29 cellular contexts compared by ENCODE assay signal in the genomic region with DNA sequence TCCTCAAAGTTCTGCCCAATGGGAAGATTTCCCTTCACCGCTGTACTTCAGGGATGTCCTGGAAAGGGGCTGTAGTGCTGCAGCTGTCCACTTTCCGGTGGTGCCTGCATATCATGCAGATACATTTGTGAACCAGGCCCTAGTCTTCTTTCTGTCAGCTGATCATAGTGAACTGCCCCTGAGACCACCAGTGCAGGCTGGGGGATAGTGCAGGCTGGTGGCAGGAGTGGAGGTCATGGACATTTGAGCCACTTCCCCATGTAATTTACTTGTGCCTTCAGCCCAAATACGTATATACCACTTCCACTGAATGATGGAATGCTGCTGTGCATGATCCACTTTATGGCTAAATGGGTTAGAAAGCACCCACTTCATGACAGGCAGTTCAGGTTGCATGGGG.
"Had no signal": no experiment of that assay in that cellular context is flagged by ENCODE, and none has a peak within 500 bp of the region (broad histone marks: within the 10 kb centered on the region; RNA-seq: fewer than 3 reads in every experiment).

No MANE protein-coding gene starts in this region.

- ATAC-seq: naive thymus-derived CD8-positive, alpha-beta T cell; natural killer cell treated with Interleukin-12 subunit alpha and Interleukin-12 subunit beta and Interleukin-15 and Interleukin-18, amount 100 ng/mL, for 72 hours; psoas muscle; right cardiac atrium; right lobe of liver; stimulated activated effector memory CD8-positive, alpha-beta T cell treated with anti-CD3 and anti-CD28 coated beads, Interleukin-12 subunit alpha, Interleukin-12 subunit beta, amount 100 ng/mL, for 72 hours; stimulated activated naive B cell treated with anti-CD40 and anti-IgM and Interleukin-4, amounts not matched to agents 10 μg/mL and 1 μg/mL and 100 μg/mL, for 72 hours; upper lobe of right lung had no signal

- H3K4me3 ChIP-seq: ovary, psoas muscle, right lobe of liver, sigmoid colon, thoracic aorta, thyroid gland, tibial nerve, upper lobe of right lung, uterus had no signal

- H3K27ac ChIP-seq: neutrophil, ovary, parathyroid adenoma, psoas muscle, right lobe of liver, sigmoid colon, thoracic aorta, tibial nerve, upper lobe of right lung, uterus had no signal

- H3K27ac Mint-ChIP-seq: naive thymus-derived CD8-positive, alpha-beta T cell; natural killer cell treated with Interleukin-12 subunit alpha and Interleukin-12 subunit beta and Interleukin-15 and Interleukin-18, amount 100 ng/mL, for 72 hours; nephron progenitor cell; stimulated activated effector memory CD8-positive, alpha-beta T cell treated with anti-CD3 and anti-CD28 coated beads, Interleukin-12 subunit alpha, Interleukin-12 subunit beta, amount 100 ng/mL, for 72 hours; stimulated activated naive B cell treated with anti-CD40 and anti-IgM and Interleukin-4, amounts not matched to agents 10 μg/mL and 1 μg/mL and 100 μg/mL, for 72 hours; stimulated activated naive CD8-positive, alpha-beta T cell treated with anti-CD3 and anti-CD28 coated beads, Interleukin-15, Interleukin-2, amounts not matched to agents 100 ng/mL and 50 ng/mL, for 24 hours had no signal

- H3K36me3 ChIP-seq: neutrophil, ovary, right lobe of liver, sigmoid colon, thoracic aorta, thyroid gland, tibial nerve, upper lobe of right lung, uterus had no signal

- H3K27me3 Mint-ChIP-seq: naive B cell; stimulated activated naive B cell treated with anti-CD40 and anti-IgM and Interleukin-4, amounts not matched to agents 10 μg/mL and 1 μg/mL and 100 μg/mL, for 72 hours had no signal

- H3K4me1 Mint-ChIP-seq: naive thymus-derived CD8-positive, alpha-beta T cell; nephron progenitor cell; neural crest cell; stimulated activated effector memory CD8-positive, alpha-beta T cell treated with anti-CD3 and anti-CD28 coated beads, Interleukin-12 subunit alpha, Interleukin-12 subunit beta, amount 100 ng/mL, for 72 hours had no signal

- H3K9me3 ChIP-seq: neutrophil, ovary, psoas muscle, right lobe of liver, sigmoid colon, thyroid gland, upper lobe of right lung, uterus had no signal

- DNase-seq: naive B cell; naive thymus-derived CD8-positive, alpha-beta T cell; nephron progenitor cell; nucleus accumbens; ovary; posterior cingulate gyrus; psoas muscle; right cardiac atrium; right lobe of liver; sigmoid colon; small intestine; stimulated activated CD4-positive, alpha-beta T cell treated with anti-CD3 and anti-CD28 coated beads, Interleukin-15, amount 100 ng/mL, for 24 hours; stimulated activated CD4-positive, alpha-beta T cell treated with anti-CD3 and anti-CD28 coated beads, Interleukin-2, amount 100 ng/mL, for 24 hours; stimulated activated CD4-positive, alpha-beta T cell treated with anti-CD3 and anti-CD28 coated beads, Interleukin-2, amount 100 ng/mL, for 48 hours; stimulated activated CD4-positive, alpha-beta T cell treated with anti-CD3 and anti-CD28 coated beads, Interleukin-4, amount 100 ng/mL, for 24 hours; stimulated activated naive B cell treated with anti-CD40 and anti-IgM and Interleukin-4, amounts not matched to agents 10 μg/mL and 1 μg/mL and 100 μg/mL, for 72 hours; stimulated activated naive CD4-positive, alpha-beta T cell treated with Interleukin-2 at 50 U/mL for 16 hours; substantia nigra; upper lobe of right lung; uterus had no signal

- H3K9me3 Mint-ChIP-seq: natural killer cell treated with Interleukin-12 subunit alpha and Interleukin-12 subunit beta and Interleukin-15 and Interleukin-18, amount 100 ng/mL, for 72 hours; stimulated activated effector memory CD8-positive, alpha-beta T cell treated with anti-CD3 and anti-CD28 coated beads, Interleukin-12 subunit alpha, Interleukin-12 subunit beta, amount 100 ng/mL, for 72 hours; stimulated activated naive CD8-positive, alpha-beta T cell treated with anti-CD3 and anti-CD28 coated beads, Interleukin-15, Interleukin-2, amounts not matched to agents 100 ng/mL and 50 ng/mL, for 24 hours had no signal

- H3K27me3 ChIP-seq: ovary, right lobe of liver, thyroid gland, tibial nerve, uterus had no signal

- H3K4me3 Mint-ChIP-seq: naive B cell; naive thymus-derived CD8-positive, alpha-beta T cell; natural killer cell treated with Interleukin-12 subunit alpha and Interleukin-12 subunit beta and Interleukin-15 and Interleukin-18, amount 100 ng/mL, for 72 hours; nephron progenitor cell; neural crest cell; stimulated activated effector memory CD8-positive, alpha-beta T cell treated with anti-CD3 and anti-CD28 coated beads, Interleukin-12 subunit alpha, Interleukin-12 subunit beta, amount 100 ng/mL, for 72 hours; stimulated activated naive B cell treated with anti-CD40 and anti-IgM and Interleukin-4, amounts not matched to agents 10 μg/mL and 1 μg/mL and 100 μg/mL, for 72 hours; stimulated activated naive CD8-positive, alpha-beta T cell treated with anti-CD3 and anti-CD28 coated beads, Interleukin-15, Interleukin-2, amounts not matched to agents 100 ng/mL and 50 ng/mL, for 24 hours had no signal

- H3K36me3 Mint-ChIP-seq: naive B cell; natural killer cell treated with Interleukin-12 subunit alpha and Interleukin-12 subunit beta and Interleukin-15 and Interleukin-18, amount 100 ng/mL, for 72 hours; stimulated activated effector memory CD8-positive, alpha-beta T cell treated with anti-CD3 and anti-CD28 coated beads, Interleukin-12 subunit alpha, Interleukin-12 subunit beta, amount 100 ng/mL, for 72 hours; stimulated activated naive B cell treated with anti-CD40 and anti-IgM and Interleukin-4, amounts not matched to agents 10 μg/mL and 1 μg/mL and 100 μg/mL, for 72 hours had no signal

- H3K4me1 ChIP-seq: parathyroid adenoma, psoas muscle, sigmoid colon, tibial nerve, upper lobe of right lung, uterus had no signal
